Comparison of ENCODE assay signal across 1 cellular context in the genomic region with DNA sequence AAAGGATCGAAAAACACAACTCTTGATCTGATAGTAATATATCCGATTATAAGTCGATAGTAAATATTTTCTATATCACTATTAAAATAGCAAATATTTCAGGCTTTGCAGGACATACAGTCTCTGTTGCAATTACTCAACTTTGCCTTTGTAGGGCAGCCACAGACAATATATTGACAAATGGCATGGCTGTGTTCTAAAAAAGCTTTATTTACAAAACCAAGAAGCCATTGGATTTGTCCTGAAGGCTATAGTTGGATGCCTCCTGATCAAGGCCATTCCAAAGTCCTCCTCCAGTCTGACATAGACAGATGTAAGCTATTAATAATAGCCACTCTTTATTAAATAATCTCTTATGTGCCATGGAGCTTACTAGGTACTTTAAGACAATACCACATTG.
TF ChIP-seq lines count a peak whose summit lies in the region.

No MANE protein-coding gene starts in this region.

TF ChIP-seq in H1, 55 proteins besides CTCF, POLR2A, EP300 and RAD21:
- TF ChIP-seq TEAD4 (IDR thresholded peaks at IDR 0.05; ENCODE audit: low read depth, low read length) (no peak), NRF1 (IDR thresholded peaks at IDR 0.05; ENCODE audit: low read depth, low read length) (no peak), TAF7 (optimal IDR thresholded peaks at IDR 0.05; ENCODE audit: borderline replicate concordance, low read depth, low read length) (no peak), TBP (IDR thresholded peaks at IDR 0.05; ENCODE audit: low read depth, low read length) (no peak), CHD1 (IDR thresholded peaks at IDR 0.05; ENCODE audit: low read depth, low read length) (no peak), HDAC2 (IDR thresholded peaks at IDR 0.05; ENCODE audit: borderline replicate concordance in 1 of 2, low read depth in 2 of 2, low read length in 2 of 2) (no peak), BACH1 (IDR thresholded peaks at IDR 0.05; ENCODE audit: low read length) (no peak), POLR2AphosphoS5 (IDR thresholded peaks at IDR 0.05; ENCODE audit: low read depth, low read length) (no peak), SRF (IDR thresholded peaks at IDR 0.05; ENCODE audit: low read depth, low read length) (no peak), BCL11A (IDR thresholded peaks at IDR 0.05; ENCODE audit: low read depth in 2 of 2, low read length in 2 of 2) (no peak), EGR1 (IDR thresholded peaks at IDR 0.05; ENCODE audit: borderline replicate concordance, low read depth, low read length) (no peak), RNF2 (IDR thresholded peaks at IDR 0.05; ENCODE audit: borderline replicate concordance, low read depth, low read length, missing control alignments, poor library complexity, severe bottlenecking) (no peak), SUZ12 (IDR thresholded peaks at IDR 0.05; ENCODE audit: low read length) (no peak), RXRA (IDR thresholded peaks at IDR 0.05; ENCODE audit: insufficient read depth, low read depth, low read length) (no peak), CREB1 (IDR thresholded peaks at IDR 0.05) (no peak), GTF2F1 (IDR thresholded peaks at IDR 0.05; ENCODE audit: borderline replicate concordance, low read depth, low read length) (no peak)
